Comparison of ENCODE assay signal across 1 cellular context in the genomic region with DNA sequence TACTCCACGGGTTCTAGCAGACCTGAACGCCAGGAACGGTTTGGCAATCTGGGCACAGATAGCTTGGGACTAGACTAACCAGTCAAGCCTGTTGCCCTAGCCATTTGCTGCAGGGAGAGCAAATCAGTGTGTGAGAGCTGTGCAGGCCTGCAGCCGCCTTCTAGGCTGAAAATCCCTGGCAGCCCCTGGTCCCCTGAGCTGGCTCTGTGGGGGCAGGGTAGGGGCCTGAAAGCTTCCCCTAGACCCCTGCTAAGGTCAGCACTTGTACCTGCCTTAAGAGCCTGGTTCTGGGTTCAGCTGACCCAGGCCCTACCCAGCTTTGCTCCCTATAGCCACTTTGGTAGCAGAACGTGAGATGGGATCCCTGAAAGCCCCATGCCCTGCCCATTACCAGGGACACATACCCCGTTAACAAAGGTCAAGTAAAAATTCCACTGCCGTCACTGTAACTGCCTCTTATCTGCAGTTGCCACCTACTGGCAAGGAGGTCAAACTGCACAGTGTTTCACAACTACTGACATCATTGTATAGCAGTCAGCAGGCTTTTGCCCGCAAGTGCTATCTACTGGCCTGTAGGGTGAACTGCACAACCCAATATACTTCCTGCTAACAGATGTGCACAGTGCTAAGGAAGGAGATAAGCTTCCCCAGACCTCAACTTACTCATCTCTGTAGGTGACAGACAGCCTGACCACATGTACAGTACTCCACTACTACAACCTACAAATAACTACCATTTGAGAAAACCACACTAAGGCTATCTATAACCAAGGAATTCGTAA.
TF ChIP-seq lines count a peak whose summit lies in the region.

No MANE protein-coding gene starts in this region.

TF ChIP-seq in K562, 482 proteins besides CTCF, POLR2A, EP300 and RAD21 (continued from another document and continues in another):
- TF ChIP-seq, protein P1, sequence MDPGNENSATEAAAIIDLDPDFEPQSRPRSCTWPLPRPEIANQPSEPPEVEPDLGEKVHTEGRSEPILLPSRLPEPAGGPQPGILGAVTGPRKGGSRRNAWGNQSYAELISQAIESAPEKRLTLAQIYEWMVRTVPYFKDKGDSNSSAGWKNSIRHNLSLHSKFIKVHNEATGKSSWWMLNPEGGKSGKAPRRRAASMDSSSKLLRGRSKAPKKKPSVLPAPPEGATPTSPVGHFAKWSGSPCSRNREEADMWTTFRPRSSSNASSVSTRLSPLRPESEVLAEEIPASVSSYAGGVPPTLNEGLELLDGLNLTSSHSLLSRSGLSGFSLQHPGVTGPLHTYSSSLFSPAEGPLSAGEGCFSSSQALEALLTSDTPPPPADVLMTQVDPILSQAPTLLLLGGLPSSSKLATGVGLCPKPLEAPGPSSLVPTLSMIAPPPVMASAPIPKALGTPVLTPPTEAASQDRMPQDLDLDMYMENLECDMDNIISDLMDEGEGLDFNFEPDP (CRISPR knock-in tag; IDR thresholded peaks at IDR 0.05): no peak
- TF ChIP-seq SMC3 (conservative IDR thresholded peaks at IDR 0.05; ENCODE audit: insufficient read depth, low read depth, low read length) (0 out of 2 replicates have a peak, but pooled peaks have one; percentile 34), RNF2 (IDR thresholded peaks at IDR 0.05) (no peak), POLR2G (IDR thresholded peaks at IDR 0.05; ENCODE audit: low read depth, low read length) (no peak), PCBP1 (IDR thresholded peaks at IDR 0.05; ENCODE audit: low read depth, low read length, poor library complexity, severe bottlenecking) (no peak), TSC22D4 (tag; IDR thresholded peaks at IDR 0.05) (no peak), MAFF (IDR thresholded peaks at IDR 0.05; ENCODE audit: low read length) (no peak), SIX5 (IDR thresholded peaks at IDR 0.05; ENCODE audit: borderline replicate concordance in 1 of 2, insufficient read depth in 1 of 2, low read depth in 1 of 2, low read length in 2 of 2) (no peak), TCF3 (CRISPR knock-in tag; IDR thresholded peaks at IDR 0.05) (peak; percentile 28; the same call in 1 of the 2 replicates), HDAC8 (tag; IDR thresholded peaks at IDR 0.05) (no peak), PRMT5 (CRISPR knock-in tag; IDR thresholded peaks at IDR 0.05) (no peak), HMG20B (CRISPR knock-in tag; IDR thresholded peaks at IDR 0.05) (no peak), MYBL2 (IDR thresholded peaks at IDR 0.05; ENCODE audit: low read depth) (no peak), MYBL2 (CRISPR knock-in tag; IDR thresholded peaks at IDR 0.05; ENCODE audit: borderline replicate concordance) (no peak), YY1 (IDR thresholded peaks at IDR 0.05; ENCODE audit: borderline replicate concordance in 1 of 3, control insufficient read depth in 1 of 3, extremely low read depth in 1 of 3, insufficient read depth in 3 of 3, insufficient read length in 1 of 3, insufficient replicate concordance in 2 of 3, low read depth in 1 of 3, low read length in 2 of 3) (no peak), GATAD2B (IDR thresholded peaks at IDR 0.05; ENCODE audit: borderline replicate concordance) (no peak), CEBPG (CRISPR knock-in tag; IDR thresholded peaks at IDR 0.05) (peak; percentile 72), CEBPG (tag; conservative IDR thresholded peaks at IDR 0.05 in 1 of 2, IDR thresholded peaks at IDR 0.05 in 1 of 2) (peak; percentile 9 to 44; a peak in 1 of 4 replicates), EWSR1 (IDR thresholded peaks at IDR 0.05; ENCODE audit: borderline replicate concordance, low read depth, partially characterized antibody) (no peak), CTBP1 (IDR thresholded peaks at IDR 0.05; ENCODE audit: borderline replicate concordance) (no peak), XRCC5 (IDR thresholded peaks at IDR 0.05; ENCODE audit: low read depth, low read length) (0 out of 2 replicates have a peak, but pooled peaks have one; percentile 30), KDM2B (CRISPR knock-in tag; IDR thresholded peaks at IDR 0.05) (no peak), GTF2F1 (IDR thresholded peaks at IDR 0.05; ENCODE audit: low read depth, low read length) (no peak), SETDB1 (IDR thresholded peaks at IDR 0.05; ENCODE audit: low read length) (no peak), EP400 (IDR thresholded peaks at IDR 0.05) (no peak), RBM34 (IDR thresholded peaks at IDR 0.05; ENCODE audit: borderline replicate concordance, insufficient read depth, low read length) (no peak), CSDE1 (IDR thresholded peaks at IDR 0.05) (no peak), HDAC2 (IDR thresholded peaks at IDR 0.05) (no peak), CEBPB (tag; IDR thresholded peaks at IDR 0.05) (peak; percentile 92), ZNF384 (IDR thresholded peaks at IDR 0.05; ENCODE audit: low read depth, low read length) (no peak), FOXK2 (conservative IDR thresholded peaks at IDR 0.05 in 1 of 2, IDR thresholded peaks at IDR 0.05 in 1 of 2; ENCODE audit: low read depth in 2 of 2) (no peak), ZNF561 (CRISPR knock-in tag; conservative IDR thresholded peaks at IDR 0.05) (no peak), RUNX1 (IDR thresholded peaks at IDR 0.05; ENCODE audit: low read depth) (no peak), NBN (IDR thresholded peaks at IDR 0.05; ENCODE audit: low read depth) (no peak), RBM14 (IDR thresholded peaks at IDR 0.05; ENCODE audit: borderline replicate concordance, insufficient read depth, low read depth, low read length) (no peak), NR2F6 (CRISPR knock-in tag; IDR thresholded peaks at IDR 0.05) (no peak), KLF10 (CRISPR knock-in tag; IDR thresholded peaks at IDR 0.05) (no peak), JUN (IDR thresholded peaks at IDR 0.05; ENCODE audit: borderline replicate concordance, low read depth, low read length) (0 out of 2 replicates have a peak, but pooled peaks have one; percentile 28), JUN (CRISPR knock-in tag; IDR thresholded peaks at IDR 0.05; ENCODE audit: borderline replicate concordance) (no peak), ZNF12 (CRISPR knock-in tag; IDR thresholded peaks at IDR 0.05) (no peak), KDM5B (IDR thresholded peaks at IDR 0.05; ENCODE audit: insufficient replicate concordance, low read depth, low read length) (no peak), KLF6 (CRISPR knock-in tag; IDR thresholded peaks at IDR 0.05; ENCODE audit: borderline replicate concordance) (no peak)
- TF ChIP-seq, protein P2, sequence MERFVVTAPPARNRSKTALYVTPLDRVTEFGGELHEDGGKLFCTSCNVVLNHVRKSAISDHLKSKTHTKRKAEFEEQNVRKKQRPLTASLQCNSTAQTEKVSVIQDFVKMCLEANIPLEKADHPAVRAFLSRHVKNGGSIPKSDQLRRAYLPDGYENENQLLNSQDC (CRISPR knock-in tag; IDR thresholded peaks at IDR 0.05): no peak
- TF ChIP-seq, protein P3, sequence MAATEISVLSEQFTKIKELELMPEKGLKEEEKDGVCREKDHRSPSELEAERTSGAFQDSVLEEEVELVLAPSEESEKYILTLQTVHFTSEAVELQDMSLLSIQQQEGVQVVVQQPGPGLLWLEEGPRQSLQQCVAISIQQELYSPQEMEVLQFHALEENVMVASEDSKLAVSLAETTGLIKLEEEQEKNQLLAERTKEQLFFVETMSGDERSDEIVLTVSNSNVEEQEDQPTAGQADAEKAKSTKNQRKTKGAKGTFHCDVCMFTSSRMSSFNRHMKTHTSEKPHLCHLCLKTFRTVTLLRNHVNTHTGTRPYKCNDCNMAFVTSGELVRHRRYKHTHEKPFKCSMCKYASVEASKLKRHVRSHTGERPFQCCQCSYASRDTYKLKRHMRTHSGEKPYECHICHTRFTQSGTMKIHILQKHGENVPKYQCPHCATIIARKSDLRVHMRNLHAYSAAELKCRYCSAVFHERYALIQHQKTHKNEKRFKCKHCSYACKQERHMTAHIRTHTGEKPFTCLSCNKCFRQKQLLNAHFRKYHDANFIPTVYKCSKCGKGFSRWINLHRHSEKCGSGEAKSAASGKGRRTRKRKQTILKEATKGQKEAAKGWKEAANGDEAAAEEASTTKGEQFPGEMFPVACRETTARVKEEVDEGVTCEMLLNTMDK (IDR thresholded peaks at IDR 0.05; ENCODE audit: borderline replicate concordance, insufficient read depth, low read depth, low read length, poor library complexity, severe bottlenecking): no peak
- TF ChIP-seq, protein P4, sequence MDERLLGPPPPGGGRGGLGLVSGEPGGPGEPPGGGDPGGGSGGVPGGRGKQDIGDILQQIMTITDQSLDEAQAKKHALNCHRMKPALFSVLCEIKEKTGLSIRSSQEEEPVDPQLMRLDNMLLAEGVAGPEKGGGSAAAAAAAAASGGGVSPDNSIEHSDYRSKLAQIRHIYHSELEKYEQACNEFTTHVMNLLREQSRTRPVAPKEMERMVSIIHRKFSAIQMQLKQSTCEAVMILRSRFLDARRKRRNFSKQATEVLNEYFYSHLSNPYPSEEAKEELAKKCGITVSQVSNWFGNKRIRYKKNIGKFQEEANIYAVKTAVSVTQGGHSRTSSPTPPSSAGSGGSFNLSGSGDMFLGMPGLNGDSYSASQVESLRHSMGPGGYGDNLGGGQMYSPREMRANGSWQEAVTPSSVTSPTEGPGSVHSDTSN (CRISPR knock-in tag; IDR thresholded peaks at IDR 0.05; ENCODE audit: low read depth): no peak
- TF ChIP-seq, protein P4 (tag; conservative IDR thresholded peaks at IDR 0.05; ENCODE audit: low read depth): no peak
- TF ChIP-seq, protein P5, sequence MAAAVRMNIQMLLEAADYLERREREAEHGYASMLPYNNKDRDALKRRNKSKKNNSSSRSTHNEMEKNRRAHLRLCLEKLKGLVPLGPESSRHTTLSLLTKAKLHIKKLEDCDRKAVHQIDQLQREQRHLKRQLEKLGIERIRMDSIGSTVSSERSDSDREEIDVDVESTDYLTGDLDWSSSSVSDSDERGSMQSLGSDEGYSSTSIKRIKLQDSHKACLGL (CRISPR knock-in tag; IDR thresholded peaks at IDR 0.05; ENCODE audit: borderline replicate concordance, poor library complexity, severe bottlenecking): no peak
- TF ChIP-seq, protein P6, sequence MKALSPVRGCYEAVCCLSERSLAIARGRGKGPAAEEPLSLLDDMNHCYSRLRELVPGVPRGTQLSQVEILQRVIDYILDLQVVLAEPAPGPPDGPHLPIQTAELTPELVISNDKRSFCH (CRISPR knock-in tag; IDR thresholded peaks at IDR 0.05): no peak
- TF ChIP-seq, protein P6 (tag; IDR thresholded peaks at IDR 0.05): no peak
- TF ChIP-seq, protein P7, sequence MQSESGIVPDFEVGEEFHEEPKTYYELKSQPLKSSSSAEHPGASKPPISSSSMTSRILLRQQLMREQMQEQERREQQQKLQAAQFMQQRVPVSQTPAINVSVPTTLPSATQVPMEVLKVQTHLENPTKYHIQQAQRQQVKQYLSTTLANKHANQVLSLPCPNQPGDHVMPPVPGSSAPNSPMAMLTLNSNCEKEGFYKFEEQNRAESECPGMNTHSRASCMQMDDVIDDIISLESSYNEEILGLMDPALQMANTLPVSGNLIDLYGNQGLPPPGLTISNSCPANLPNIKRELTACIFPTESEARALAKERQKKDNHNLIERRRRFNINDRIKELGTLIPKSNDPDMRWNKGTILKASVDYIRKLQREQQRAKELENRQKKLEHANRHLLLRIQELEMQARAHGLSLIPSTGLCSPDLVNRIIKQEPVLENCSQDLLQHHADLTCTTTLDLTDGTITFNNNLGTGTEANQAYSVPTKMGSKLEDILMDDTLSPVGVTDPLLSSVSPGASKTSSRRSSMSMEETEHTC (IDR thresholded peaks at IDR 0.05): no peak
- TF ChIP-seq, protein P8, sequence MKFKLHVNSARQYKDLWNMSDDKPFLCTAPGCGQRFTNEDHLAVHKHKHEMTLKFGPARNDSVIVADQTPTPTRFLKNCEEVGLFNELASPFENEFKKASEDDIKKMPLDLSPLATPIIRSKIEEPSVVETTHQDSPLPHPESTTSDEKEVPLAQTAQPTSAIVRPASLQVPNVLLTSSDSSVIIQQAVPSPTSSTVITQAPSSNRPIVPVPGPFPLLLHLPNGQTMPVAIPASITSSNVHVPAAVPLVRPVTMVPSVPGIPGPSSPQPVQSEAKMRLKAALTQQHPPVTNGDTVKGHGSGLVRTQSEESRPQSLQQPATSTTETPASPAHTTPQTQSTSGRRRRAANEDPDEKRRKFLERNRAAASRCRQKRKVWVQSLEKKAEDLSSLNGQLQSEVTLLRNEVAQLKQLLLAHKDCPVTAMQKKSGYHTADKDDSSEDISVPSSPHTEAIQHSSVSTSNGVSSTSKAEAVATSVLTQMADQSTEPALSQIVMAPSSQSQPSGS (CRISPR knock-in tag; IDR thresholded peaks at IDR 0.05): 0 out of 2 replicates have a peak, but pooled peaks have one; percentile 50
- TF ChIP-seq, protein P9, sequence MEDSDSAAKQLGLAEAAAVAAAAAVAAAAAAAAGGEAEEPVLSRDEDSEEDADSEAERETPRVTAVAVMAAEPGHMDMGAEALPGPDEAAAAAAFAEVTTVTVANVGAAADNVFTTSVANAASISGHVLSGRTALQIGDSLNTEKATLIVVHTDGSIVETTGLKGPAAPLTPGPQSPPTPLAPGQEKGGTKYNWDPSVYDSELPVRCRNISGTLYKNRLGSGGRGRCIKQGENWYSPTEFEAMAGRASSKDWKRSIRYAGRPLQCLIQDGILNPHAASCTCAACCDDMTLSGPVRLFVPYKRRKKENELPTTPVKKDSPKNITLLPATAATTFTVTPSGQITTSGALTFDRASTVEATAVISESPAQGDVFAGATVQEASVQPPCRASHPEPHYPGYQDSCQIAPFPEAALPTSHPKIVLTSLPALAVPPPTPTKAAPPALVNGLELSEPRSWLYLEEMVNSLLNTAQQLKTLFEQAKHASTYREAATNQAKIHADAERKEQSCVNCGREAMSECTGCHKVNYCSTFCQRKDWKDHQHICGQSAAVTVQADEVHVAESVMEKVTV (CRISPR knock-in tag; IDR thresholded peaks at IDR 0.05): no peak
